8 cellular contexts compared by ENCODE assay signal in the genomic region with DNA sequence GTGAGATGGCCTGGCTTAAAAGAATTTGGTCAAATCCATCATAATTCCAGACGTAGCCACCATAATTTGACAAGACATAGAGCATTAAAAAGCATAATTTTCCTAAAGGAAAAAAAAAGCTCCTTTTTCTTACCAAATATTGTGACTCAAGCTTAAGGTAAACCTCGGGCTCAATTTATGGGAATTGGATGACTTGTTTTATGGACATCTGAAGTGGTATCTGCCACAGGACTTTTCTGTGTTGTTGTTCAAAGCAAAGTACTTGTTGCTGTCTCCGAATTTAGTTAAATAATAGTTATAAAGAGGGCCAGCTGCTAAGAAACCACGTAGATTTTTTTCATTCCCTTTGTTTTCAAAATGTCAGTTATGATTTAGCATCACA. TPM values are rescaled to one million over a fixed set of nuclear protein-coding genes. Genes with fewer than 3 reads are reported as not detected.
DNase-seq lines count a peak whose midpoint lies in the region; ATAC-seq and TF ChIP-seq lines count a peak whose summit lies in the region.

No MANE protein-coding gene starts in this region.

- no peaks in the 10 kb centered on the region for H3K36me3 ChIP-seq in HUES64 (ENCODE audit: insufficient read depth, low read length)

- DNase-seq in AG10803 (ENCODE audit: low read depth) (no peak), chondrocyte (ENCODE audit: low spot score) (no peak), naive B cell (no peak), SHP77 (lab: John Stamatoyannopoulos, UW) (no peak), GM13976 (ENCODE audit: low spot score) (no peak), caudate nucleus (lab: John Stamatoyannopoulos, UW) (no peak)

- H3K36me3 Mint-ChIP-seq in chondrocyte (ENCODE audit: low read depth) (no peaks in the 10 kb centered on the region), naive B cell (peaks cover 0 to 7% of the 10 kb centered on the region in 2 donors)

- H3K27ac Mint-ChIP-seq in chondrocyte (ENCODE audit: unreplicated experiment) (peak overlapping the region; percentile 79), naive B cell (peak overlapping the region in 3 of 6 donors; percentile 28 to 91 (median 47))

- no peaks in the 10 kb centered on the region for H3K9me3 ChIP-seq in HUES64 (ENCODE audit: insufficient read depth, low read depth, low read length)

- TF ChIP-seq CTCF in AG10803 (conservative IDR thresholded peaks at IDR 0.05; ENCODE audit: low read length) (no peak), chondrocyte (IDR thresholded peaks at IDR 0.05) (no peak), GM13976 (IDR thresholded peaks at IDR 0.05; ENCODE audit: borderline replicate concordance, control extremely low read depth, extremely low read depth, insufficient read depth, missing control alignments) (no peak)

- H3K4me1 Mint-ChIP-seq in chondrocyte (ENCODE audit: low read depth) (peaks cover 57% of the 10 kb centered on the region), naive B cell (peaks cover 41 to 64% (median 61%) of the 10 kb centered on the region in 3 donors)

- no peaks in the 10 kb centered on the region for H3K27me3 Mint-ChIP-seq in chondrocyte (ENCODE audit: low read depth)
- H3K27me3 Mint-ChIP-seq in naive B cell = no peaks in the 10 kb centered on the region

- peak overlapping the region; percentile 91 for H3K4me3 Mint-ChIP-seq in chondrocyte (ENCODE audit: unreplicated experiment)
- peak overlapping the region; percentile 85 to 100 (median 96) for H3K4me3 Mint-ChIP-seq in naive B cell

- ATAC-seq in naive B cell (ENCODE audit: low read depth in 2 of 2) (no peak), GM21825 (IDR thresholded peaks at IDR 0.05; ENCODE audit: unreplicated experiment) (no peak)

- WGBS in HUES64 = 28% methylated on average over 4 of the region's 4 CpGs

- peaks cover 47% of the 10 kb centered on the region for H3K4me1 ChIP-seq in HUES64 (ENCODE audit: insufficient read depth, low read length)

- H3K9me3 Mint-ChIP-seq in chondrocyte (ENCODE audit: low read depth) = no peaks in the 10 kb centered on the region
- no peaks in the 10 kb centered on the region for H3K9me3 Mint-ChIP-seq in naive B cell

- peak overlapping the region; percentile 79 for H3K9ac ChIP-seq in HUES64 (ENCODE audit: low read depth, low read length)

- H3K4me3 ChIP-seq in AG10803 (ENCODE audit: low read length) (peak overlapping the region; percentile 82), HUES64 (ENCODE audit: low read length) (peak overlapping the region; percentile 88)

- no peak overlapping the region for H3K27ac ChIP-seq in HUES64 (ENCODE audit: low read depth, low read length)
- no peak overlapping the region for H3K27ac ChIP-seq in caudate nucleus (ENCODE audit: low read depth, low read length)

- in situ Hi-C loops in GM13976 (cut with MboI; ENCODE audit: low sequenced_read_pairs, unreplicated experiment) = no loop called here

- no peaks in the 10 kb centered on the region for H3K27me3 ChIP-seq in HUES64 (ENCODE audit: insufficient read depth, low read length)

RNA-seq across cellular contexts. Expression of a gene that starts 1.1 kb away (rescaled TPM):
- 49.8 TPM for polyA plus RNA-seq in HUES64 (2013, experiment 1 of 2)
- 58.5 TPM for polyA plus RNA-seq in HUES64 (2013, experiment 2 of 2)
- 195 to 215 TPM (median 198 TPM) in 3 replicates for total RNA-seq in chondrocyte
- polyA plus RNA-seq in naive B cell (ENCODE audit: low read depth in 6 of 6) = 10 to 100 TPM; 23.5 to 64.2 (median 29.7) TPM
